Comparison of ENCODE assay signal across 12 cellular contexts in the genomic region with DNA sequence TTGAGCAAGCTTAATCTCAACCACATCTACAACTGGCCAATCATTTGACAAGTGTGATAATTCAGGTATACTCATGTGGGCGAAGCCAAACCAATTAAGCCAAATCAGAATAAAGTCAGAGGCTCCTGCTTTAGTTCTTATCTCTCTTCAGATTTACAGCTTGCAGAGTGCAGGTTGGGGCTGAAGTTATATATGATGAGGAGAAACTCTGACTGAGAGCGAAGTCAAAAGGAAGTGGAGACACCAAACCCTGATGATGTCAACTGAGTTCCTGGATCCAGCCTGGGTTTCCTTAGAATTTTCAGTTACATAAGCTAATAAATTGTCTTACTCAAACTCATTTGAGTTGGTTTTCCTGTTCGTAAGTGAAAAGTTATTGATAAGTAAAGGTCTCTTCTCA.
"Had no signal": no experiment of that assay in that cellular context is flagged by ENCODE, and none has a peak within 500 bp of the region (broad histone marks: within the 10 kb centered on the region; RNA-seq: fewer than 3 reads in every experiment).

No MANE protein-coding gene starts in this region.

- H3K27me3 ChIP-seq: cardiac muscle cell had no signal

- ATAC-seq: psoas muscle, right cardiac atrium had no signal

- DNase-seq: activated B cell treated with CpG ODN at 0.5 μM for 24 hours; activated effector memory CD4-positive, alpha-beta T cell treated with Interleukin-2 at 50 U/mL for 16 hours; amygdala; dermis blood vessel endothelial cell; naive B cell; psoas muscle; right cardiac atrium; SHP77 had no signal

- H3K27ac ChIP-seq: cardiac muscle cell, psoas muscle, SK-N-MC had no signal

- H3K27me3 Mint-ChIP-seq: activated B cell treated with CpG ODN at 0.5 μM for 24 hours, memory B cell, naive B cell had no signal

- H3K9me3 Mint-ChIP-seq: activated B cell treated with CpG ODN at 0.5 μM for 24 hours; activated naive CD4-positive, alpha-beta T cell treated with anti-CD3 and anti-CD28 coated beads, Interleukin-2, amount 50 U/mL, for 72 hours; memory B cell; naive B cell had no signal

- H3K4me3 Mint-ChIP-seq: activated B cell treated with CpG ODN at 0.5 μM for 24 hours, memory B cell, naive B cell had no signal

- H3K9me3 ChIP-seq: psoas muscle had no signal

- H3K27ac Mint-ChIP-seq: activated B cell treated with CpG ODN at 0.5 μM for 24 hours; activated naive CD4-positive, alpha-beta T cell treated with anti-CD3 and anti-CD28 coated beads, Interleukin-2, amount 50 U/mL, for 72 hours; memory B cell had no signal
